In the genomic region with DNA sequence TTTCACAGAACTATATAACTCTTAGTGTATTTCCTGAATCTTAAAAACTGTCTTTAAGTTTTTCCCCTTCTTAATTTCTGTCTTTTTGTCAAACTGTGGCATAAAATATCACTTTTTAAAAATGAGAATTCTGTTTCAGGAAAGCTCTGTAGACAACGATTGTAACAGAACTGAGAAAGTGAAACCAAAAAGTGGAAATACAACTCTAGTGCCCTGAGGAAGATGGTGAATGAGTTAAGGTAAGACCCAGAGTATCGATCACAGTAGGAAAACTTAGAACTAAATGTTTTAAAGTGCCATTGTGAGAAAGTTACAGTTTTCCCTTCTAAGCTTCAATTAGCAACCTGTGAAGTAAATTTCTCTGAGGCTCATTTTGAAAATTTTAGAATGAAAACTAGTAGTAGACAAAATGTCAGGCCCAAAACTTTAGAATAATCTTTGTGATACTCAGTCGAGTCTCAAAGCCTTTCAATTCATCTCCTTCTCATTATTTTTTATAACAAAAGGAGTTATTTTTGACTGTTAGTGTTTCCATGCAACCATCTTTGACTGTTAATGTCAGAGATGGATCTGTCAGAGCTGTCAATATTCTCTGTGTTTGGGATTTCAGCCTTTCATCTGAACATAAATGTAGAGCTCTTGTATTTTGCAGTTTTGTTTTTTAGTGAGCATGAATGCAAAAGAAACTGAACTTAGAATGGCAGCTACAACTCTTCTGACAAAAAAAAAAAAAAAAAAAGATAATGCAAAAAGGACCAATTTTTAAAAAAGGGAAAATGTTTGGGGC, we compare ENCODE assay signal across 9 cellular contexts. TPM values are rescaled to one million over a fixed set of nuclear protein-coding genes. Genes with fewer than 3 reads are reported as not detected.
DNase-seq lines count a peak whose midpoint lies in the region; ATAC-seq and TF ChIP-seq lines count a peak whose summit lies in the region.
"Had no signal": no experiment of that assay in that cellular context is flagged by ENCODE, and none has a peak within 500 bp of the region (broad histone marks: within the 10 kb centered on the region; RNA-seq: fewer than 3 reads in every experiment).

No MANE protein-coding gene starts in this region.

- peak overlapping the region; percentile 25 for H3K4me3 Mint-ChIP-seq in activated CD4-positive, alpha-beta T cell treated with anti-CD3 and anti-CD28 coated beads, Interleukin-2, amount 10 ng/mL, durations not matched to agents 7 days and 5 days

- peak; percentile 85 for ATAC-seq in HG02981 (IDR thresholded peaks at IDR 0.05; ENCODE audit: unreplicated experiment)
- ATAC-seq in HG03571 (IDR thresholded peaks at IDR 0.05; ENCODE audit: unreplicated experiment): no peak

- H3K27me3 Mint-ChIP-seq in activated CD4-positive, alpha-beta T cell treated with anti-CD3 and anti-CD28 coated beads, Interleukin-2, amount 10 ng/mL, durations not matched to agents 7 days and 5 days: no peaks in the 10 kb centered on the region

- peak overlapping the region; percentile 67 for H3K27ac Mint-ChIP-seq in activated CD4-positive, alpha-beta T cell treated with anti-CD3 and anti-CD28 coated beads, Interleukin-2, amount 10 ng/mL, durations not matched to agents 7 days and 5 days

- intact Hi-C loops in ovary (cut with DNase I): no loop called here

- H3K9me3 ChIP-seq in SK-N-SH (no peaks in the 10 kb centered on the region), ovary (no peaks in the 10 kb centered on the region)
- H3K9me3 ChIP-seq: right lobe of liver had no signal

- DNase-seq in activated CD4-positive, alpha-beta T cell treated with anti-CD3 and anti-CD28 coated beads, Interleukin-2, amount 10 ng/mL, durations not matched to agents 7 days and 5 days: no peak
- no peak for DNase-seq in activated CD4-positive, alpha-beta T cell treated with anti-CD3 and anti-CD28 coated beads, Interleukin-2, amount 50 U/mL, for 48 hours
- DNase-seq in SK-N-SH: no peak
- no peak for DNase-seq in ovary
- DNase-seq in RWPE1 (ENCODE audit: low spot score): no peak
- no peak for DNase-seq in SK-N-DZ (ENCODE audit: low spot score)
- DNase-seq: right lobe of liver had no signal

- TF ChIP-seq CTCF in SK-N-SH (IDR thresholded peaks at IDR 0.05) (no peak), ovary (IDR thresholded peaks at IDR 0.05) (no peak), RWPE1 (conservative IDR thresholded peaks at IDR 0.05; ENCODE audit: low read depth) (no peak)

- H3K4me2 ChIP-seq in SK-N-SH: peak overlapping the region; percentile 67

- peaks cover 4% of the 10 kb centered on the region for H3K4me1 Mint-ChIP-seq in activated CD4-positive, alpha-beta T cell treated with anti-CD3 and anti-CD28 coated beads, Interleukin-2, amount 10 ng/mL, durations not matched to agents 7 days and 5 days

- no peaks in the 10 kb centered on the region for H3K36me3 Mint-ChIP-seq in activated CD4-positive, alpha-beta T cell treated with anti-CD3 and anti-CD28 coated beads, Interleukin-2, amount 10 ng/mL, durations not matched to agents 7 days and 5 days (ENCODE audit: low read depth)

- WGBS in SK-N-SH (ENCODE audit: low lambda C conversion rate): 13% methylated on average over 3 of the region's 3 CpGs
- 23 to 35% (median 31%) methylated on average over 3 of the region's 3 CpGs for WGBS in ovary, 3 donors

- peaks cover 5% of the 10 kb centered on the region for H3K9me3 Mint-ChIP-seq in activated CD4-positive, alpha-beta T cell treated with anti-CD3 and anti-CD28 coated beads, Interleukin-2, amount 10 ng/mL, durations not matched to agents 7 days and 5 days

- no peak for TF ChIP-seq EP300 in SK-N-SH (IDR thresholded peaks at IDR 0.05; ENCODE audit: borderline replicate concordance in 1 of 2, low read depth in 1 of 2, low read length in 1 of 2)
- no peak for TF ChIP-seq EP300 in ovary (IDR thresholded peaks at IDR 0.05)

- no peaks in the 10 kb centered on the region for H3K9me2 ChIP-seq in SK-N-SH

- POLR2A ChIA-PET in activated CD4-positive, alpha-beta T cell treated with anti-CD3 and anti-CD28 coated beads, Interleukin-2, amount 10 ng/mL, durations not matched to agents 7 days and 5 days (lab: Charles Lee): no interaction called here
- POLR2A ChIA-PET in SK-N-SH (lab: Yijun Ruan, JAX) (no interaction called here), RWPE1 (lab: Yijun Ruan, JAX; ENCODE audit: low non-redundant PET) (no interaction called here)

- no peaks in the 10 kb centered on the region for H3K36me3 ChIP-seq in SK-N-SH (replicated peaks in 1 of 2; ENCODE audit: control insufficient read depth in 1 of 2, insufficient read depth in 2 of 2, low read length in 1 of 2)
- no peaks in the 10 kb centered on the region for H3K36me3 ChIP-seq in ovary
- H3K36me3 ChIP-seq: right lobe of liver had no signal

- no peaks in the 10 kb centered on the region for H3F3A ChIP-seq in SK-N-SH (replicated peaks; ENCODE audit: insufficient read depth)

- H3K27me3 ChIP-seq in SK-N-SH (ENCODE audit: insufficient read depth) (peaks cover 3% of the 10 kb centered on the region; the same call in 1 of the 2 replicates), ovary (no peaks in the 10 kb centered on the region)
- H3K27me3 ChIP-seq: right lobe of liver had no signal

- CTCF ChIA-PET in activated CD4-positive, alpha-beta T cell treated with anti-CD3 and anti-CD28 coated beads, Interleukin-2, amount 10 ng/mL, durations not matched to agents 7 days and 5 days (lab: Charles Lee): interaction anchor here (1.3 kb wide), 1 partner anchor 23 kb away, joined by 3 read pairs; no protein-coding TSS in a partner anchor
- CTCF ChIA-PET in SK-N-SH (lab: Yijun Ruan, JAX) (no interaction called here), RWPE1 (lab: Yijun Ruan, JAX) (interaction anchor here (0.6 kb wide), 2 partner anchors 37 to 50 kb away, joined by 3 to 5 read pairs; no protein-coding TSS in a partner anchor)

- H4K20me1 ChIP-seq in SK-N-SH (ENCODE audit: insufficient read depth): no peaks in the 10 kb centered on the region

- no peak overlapping the region for H3K27ac ChIP-seq in SK-N-SH (ENCODE audit: low read depth in 2 of 2, low read length in 1 of 2)
- H3K27ac ChIP-seq in ovary: no peak overlapping the region
- H3K27ac ChIP-seq in RWPE1: no peak overlapping the region
- H3K27ac ChIP-seq: right lobe of liver had no signal

- H3K4me3 ChIP-seq in SK-N-SH (ENCODE audit: low read depth in 2 of 2, low read length in 1 of 2): peak overlapping the region; percentile 38 to 44; a peak in 3 of 4 replicates
- H3K4me3 ChIP-seq in ovary: peak overlapping the region; percentile 8
- H3K4me3 ChIP-seq: right lobe of liver had no signal

- TF ChIP-seq POLR2A in ovary (IDR thresholded peaks at IDR 0.05): no peak

- no peaks in the 10 kb centered on the region for H3K79me2 ChIP-seq in SK-N-SH (ENCODE audit: insufficient read depth)

- TF ChIP-seq RAD21 in SK-N-SH (IDR thresholded peaks at IDR 0.05; ENCODE audit: low read length): no peak

- H3K4me1 ChIP-seq in SK-N-SH (ENCODE audit: control insufficient read depth in 1 of 2, insufficient read depth in 2 of 2, low read depth in 1 of 2, low read length in 1 of 2) (0 out of 4 replicates have a peak, but pooled peaks cover 0 to 4% of the 10 kb centered on the region in 2 experiments), ovary (ENCODE audit: insufficient read depth) (no peaks in the 10 kb centered on the region)
- H3K4me1 ChIP-seq: right lobe of liver had no signal

- peak overlapping the region; percentile 88 for H2AFZ ChIP-seq in SK-N-SH (ENCODE audit: low read depth)

- peak overlapping the region; percentile 41; the same call in 1 of the 2 replicates for H3K9ac ChIP-seq in SK-N-SH

TF ChIP-seq in SK-N-SH, 30 proteins besides CTCF, POLR2A, EP300 and RAD21 (continues in another document):
- TF ChIP-seq RCOR1 (IDR thresholded peaks at IDR 0.05; ENCODE audit: low read length) (no peak), YY1 (IDR thresholded peaks at IDR 0.05; ENCODE audit: low read depth) (no peak), JUND (IDR thresholded peaks at IDR 0.05) (no peak), RFX5 (IDR thresholded peaks at IDR 0.05; ENCODE audit: low read length) (no peak), FOSL2 (IDR thresholded peaks at IDR 0.05; ENCODE audit: borderline replicate concordance, low read depth) (no peak), FOXJ3 (CRISPR knock-in tag; IDR thresholded peaks at IDR 0.05) (no peak), ELF1 (IDR thresholded peaks at IDR 0.05) (no peak)
- TF ChIP-seq, protein P1, sequence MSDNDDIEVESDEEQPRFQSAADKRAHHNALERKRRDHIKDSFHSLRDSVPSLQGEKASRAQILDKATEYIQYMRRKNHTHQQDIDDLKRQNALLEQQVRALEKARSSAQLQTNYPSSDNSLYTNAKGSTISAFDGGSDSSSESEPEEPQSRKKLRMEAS (IDR thresholded peaks at IDR 0.05; ENCODE audit: low read depth): no peak
- TF ChIP-seq, protein P2, sequence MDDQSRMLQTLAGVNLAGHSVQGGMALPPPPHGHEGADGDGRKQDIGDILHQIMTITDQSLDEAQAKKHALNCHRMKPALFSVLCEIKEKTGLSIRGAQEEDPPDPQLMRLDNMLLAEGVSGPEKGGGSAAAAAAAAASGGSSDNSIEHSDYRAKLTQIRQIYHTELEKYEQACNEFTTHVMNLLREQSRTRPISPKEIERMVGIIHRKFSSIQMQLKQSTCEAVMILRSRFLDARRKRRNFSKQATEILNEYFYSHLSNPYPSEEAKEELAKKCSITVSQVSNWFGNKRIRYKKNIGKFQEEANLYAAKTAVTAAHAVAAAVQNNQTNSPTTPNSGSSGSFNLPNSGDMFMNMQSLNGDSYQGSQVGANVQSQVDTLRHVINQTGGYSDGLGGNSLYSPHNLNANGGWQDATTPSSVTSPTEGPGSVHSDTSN (IDR thresholded peaks at IDR 0.05): no peak
- TF ChIP-seq, protein P3, sequence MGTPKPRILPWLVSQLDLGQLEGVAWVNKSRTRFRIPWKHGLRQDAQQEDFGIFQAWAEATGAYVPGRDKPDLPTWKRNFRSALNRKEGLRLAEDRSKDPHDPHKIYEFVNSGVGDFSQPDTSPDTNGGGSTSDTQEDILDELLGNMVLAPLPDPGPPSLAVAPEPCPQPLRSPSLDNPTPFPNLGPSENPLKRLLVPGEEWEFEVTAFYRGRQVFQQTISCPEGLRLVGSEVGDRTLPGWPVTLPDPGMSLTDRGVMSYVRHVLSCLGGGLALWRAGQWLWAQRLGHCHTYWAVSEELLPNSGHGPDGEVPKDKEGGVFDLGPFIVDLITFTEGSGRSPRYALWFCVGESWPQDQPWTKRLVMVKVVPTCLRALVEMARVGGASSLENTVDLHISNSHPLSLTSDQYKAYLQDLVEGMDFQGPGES (IDR thresholded peaks at IDR 0.05; ENCODE audit: low read depth, low read length): no peak

RNA-seq across cellular contexts. Expression of a gene that starts 19.0 kb away (rescaled TPM):
- total RNA-seq in activated CD4-positive, alpha-beta T cell treated with anti-CD3 and anti-CD28 coated beads, Interleukin-2, amount 10 ng/mL, durations not matched to agents 7 days and 5 days: not detected
- polyA plus RNA-seq in SK-N-SH (2012; rRNA removed) (not detected in 2 replicates), ovary (1 to 10 TPM in 1 of 2 donors, under 1 TPM in 1; 0.12 to 7.8 TPM)
- polyA plus RNA-seq in SK-N-SH (2012; cell fraction: cytosol; rRNA removed): not detected in 2 replicates
- not detected in 2 replicates for polyA plus RNA-seq in SK-N-SH (2012; cell fraction: nucleus; rRNA removed)
- total RNA-seq in ovary: 1 to 10 TPM in 3 of 7 donors, under 1 TPM in 3, not detected in 1; under 0.01 to 5.7 (median 1.3) TPM
- polyA plus RNA-seq in SK-N-DZ (2014; cell fraction: cytosol; rRNA removed): not detected in 2 replicates
- 0.02 TPM in 1 of 2 replicates, not detected in the other for polyA plus RNA-seq in SK-N-DZ (2014; cell fraction: nucleus; rRNA removed)
